Comparison of ENCODE assay signal across 1 cellular context in genomic region chr20:61801428-61801827, GRCh38.
TF ChIP-seq lines count a peak whose summit lies in the region.

No MANE protein-coding gene starts in this region.

TF ChIP-seq in IMR-90, 13 proteins besides CTCF, POLR2A, EP300 and RAD21:
- TF ChIP-seq MAFK (IDR thresholded peaks at IDR 0.05; ENCODE audit: low read depth, low read length) (no peak), ELK1 (IDR thresholded peaks at IDR 0.05; ENCODE audit: borderline replicate concordance, low read depth, low read length) (no peak), FOS (IDR thresholded peaks at IDR 0.05; ENCODE audit: low read depth, low read length) (no peak), RFX5 (IDR thresholded peaks at IDR 0.05; ENCODE audit: low read depth, low read length) (no peak), NFE2L2 (IDR thresholded peaks at IDR 0.05; ENCODE audit: low read depth, low read length) (no peak), CEBPB (IDR thresholded peaks at IDR 0.05; ENCODE audit: low read depth, low read length) (no peak)
